ENCODE assay signal across 25 cellular contexts in the genomic region with DNA sequence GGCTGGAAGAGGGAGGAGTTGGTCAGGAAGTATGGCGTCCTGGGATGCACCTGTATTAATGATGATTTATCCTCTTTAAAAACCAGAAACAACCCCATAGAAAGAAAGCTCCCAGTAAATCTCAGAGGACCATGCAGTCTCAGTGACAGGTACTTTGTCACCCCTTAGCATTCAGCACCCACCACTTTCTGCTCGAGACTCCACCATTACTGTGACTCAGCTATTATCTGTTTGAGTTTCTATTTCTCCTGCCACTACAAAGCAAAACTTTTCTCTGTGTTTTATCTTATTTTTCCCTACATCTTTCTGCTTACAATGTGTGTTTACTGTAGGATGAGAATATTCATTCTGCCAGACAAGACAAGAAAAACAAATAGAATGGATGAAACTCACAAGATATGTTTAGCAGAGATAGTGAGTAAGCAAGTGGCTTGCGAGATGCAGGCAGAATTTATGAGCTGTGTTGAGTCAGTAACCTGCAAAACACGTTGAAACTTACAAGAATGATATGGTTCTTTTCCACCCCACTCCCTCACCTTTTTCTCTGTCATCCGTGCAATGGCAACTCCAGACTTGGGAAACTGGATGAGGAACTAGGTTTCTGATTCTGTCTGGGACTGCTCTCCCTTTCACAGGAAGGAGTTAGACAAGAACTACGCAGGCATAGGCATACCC.
A peak's percentile ranks its signal among the peaks of the same experiment; 100 is the strongest.
DNase-seq lines count a peak whose midpoint lies in the region; ATAC-seq, FAIRE-seq and TF ChIP-seq lines count a peak whose summit lies in the region.
"Had no signal": no experiment of that assay in that cellular context is flagged by ENCODE, and none has a peak within 500 bp of the region (broad histone marks: within the 10 kb centered on the region; RNA-seq: fewer than 3 reads in every experiment).

No MANE protein-coding gene starts in this region.

- intact Hi-C loops in K562 (cut with micrococcal nuclease) = no loop called here
- intact Hi-C loops in CD4-positive, alpha-beta memory T cell (cut with micrococcal nuclease) = no loop called here

- H3K27ac Mint-ChIP-seq in CD4-positive, alpha-beta memory T cell = no peak overlapping the region
- H3K27ac Mint-ChIP-seq: neural progenitor cell had no signal

- dilution Hi-C loops in keratinocyte (cut with MboI; ENCODE audit: extremely low pct_ligation_motif_present, low sequenced_read_pairs) = no loop called here

- H3K4me1 ChIP-seq in A549 (peaks cover 31% of the 10 kb centered on the region), DND-41 (ENCODE audit: insufficient read depth, low read length) (no peaks in the 10 kb centered on the region), K562 (replicated peaks in 1 of 2; ENCODE audit: control insufficient read depth in 2 of 2, insufficient read depth in 2 of 2, low read length in 2 of 2) (no peaks in the 10 kb centered on the region; a peak in 1 of 5 replicates), keratinocyte (ENCODE audit: control insufficient read depth, extremely low read depth, insufficient read depth, low read length) (peaks cover 16% of the 10 kb centered on the region)
- H3K4me1 ChIP-seq in CD4-positive, alpha-beta memory T cell (ENCODE audit: insufficient read depth, low read length) = no peaks in the 10 kb centered on the region
- H3K4me1 ChIP-seq: gastrocnemius medialis, neural progenitor cell, psoas muscle had no signal

- H3K9me3 ChIP-seq in A549 (no peaks in the 10 kb centered on the region), DND-41 (ENCODE audit: insufficient read depth, low read length, severe bottlenecking) (no peaks in the 10 kb centered on the region), K562 (replicated peaks; ENCODE audit: control insufficient read depth, insufficient read depth, low read depth, low read length) (no peaks in the 10 kb centered on the region), keratinocyte (ENCODE audit: control insufficient read depth, low read depth, low read length) (no peaks in the 10 kb centered on the region)
- no peaks in the 10 kb centered on the region for H3K9me3 ChIP-seq in CD4-positive, alpha-beta memory T cell (ENCODE audit: control insufficient read depth in 1 of 2, low read length in 2 of 2)
- H3K9me3 ChIP-seq: gastrocnemius medialis, mucosa of descending colon, psoas muscle, thyroid gland had no signal

- POLR2A ChIA-PET in A549 (lab: Yijun Ruan, JAX) (no interaction called here), K562 (lab: Yijun Ruan, JAX) (interaction anchor here (0.7 kb wide), 1 partner anchor 1788 kb away, joined by 3 read pairs; no protein-coding TSS in a partner anchor)
- POLR2A ChIA-PET in CD4-positive, alpha-beta memory T cell (lab: Charles Lee; ENCODE audit: partially characterized antibody) = no interaction called here

- no peak overlapping the region for H3K4me3 ChIP-seq in A549
- H3K4me3 ChIP-seq in DND-41 (ENCODE audit: low read depth in 1 of 2, low read length in 2 of 2) = no peak overlapping the region
- no peak overlapping the region for H3K4me3 ChIP-seq in K562
- H3K4me3 ChIP-seq in keratinocyte (ENCODE audit: control insufficient read depth in 2 of 3, extremely low read depth in 1 of 3, insufficient read depth in 2 of 3, low read depth in 1 of 3, low read length in 3 of 3) = no peak overlapping the region
- H3K4me3 ChIP-seq in CD4-positive, alpha-beta memory T cell (ENCODE audit: low read length in 2 of 2) = no peak overlapping the region
- H3K4me3 ChIP-seq: dorsolateral prefrontal cortex, gastrocnemius medialis, mucosa of descending colon, neural progenitor cell, psoas muscle, thyroid gland had no signal

- H3K4me3 Mint-ChIP-seq in CD4-positive, alpha-beta memory T cell = no peak overlapping the region
- H3K4me3 Mint-ChIP-seq: CD8-positive, alpha-beta memory T cell; neural progenitor cell had no signal

- H2AFZ ChIP-seq in DND-41 (ENCODE audit: low read depth, low read length) (no peak overlapping the region), K562 (ENCODE audit: low read depth, low read length) (no peak overlapping the region), keratinocyte (ENCODE audit: control insufficient read depth, low read length) (no peak overlapping the region)
- H2AFZ ChIP-seq: neural progenitor cell had no signal

- no peaks in the 10 kb centered on the region for H3K27me3 ChIP-seq in DND-41 (ENCODE audit: insufficient read depth, low read length, poor library complexity)
- H3K27me3 ChIP-seq in K562 (ENCODE audit: control insufficient read depth in 2 of 2, insufficient read depth in 2 of 2, low read length in 2 of 2) = peaks cover 8 to 19% of the 10 kb centered on the region in 2 experiments; a peak in 4 of 5 replicates
- H3K27me3 ChIP-seq in keratinocyte (ENCODE audit: control insufficient read depth, extremely low read depth, insufficient read depth, low read length) = no peaks in the 10 kb centered on the region
- H3K27me3 ChIP-seq in CD4-positive, alpha-beta memory T cell (ENCODE audit: insufficient read depth, low read length) = no peaks in the 10 kb centered on the region
- H3K27me3 ChIP-seq: dorsolateral prefrontal cortex, gastrocnemius medialis, neural progenitor cell, thyroid gland had no signal

- TF ChIP-seq EP300 in A549 (IDR thresholded peaks at IDR 0.05) = no peak
- TF ChIP-seq EP300 in K562 (IDR thresholded peaks at IDR 0.05; ENCODE audit: low read length) = no peak

- H3K4me1 Mint-ChIP-seq in CD4-positive, alpha-beta memory T cell = peaks cover 0 to 10% (median 4%) of the 10 kb centered on the region in 4 donors

- no peaks in the 10 kb centered on the region for H3K9me1 ChIP-seq in K562 (ENCODE audit: control insufficient read depth, insufficient read depth, low read length)
- H3K9me1 ChIP-seq in keratinocyte (ENCODE audit: control insufficient read depth, extremely low read depth, insufficient read depth, low read length) = no peaks in the 10 kb centered on the region

- no peak for TF ChIP-seq POLR2A in A549 (IDR thresholded peaks at IDR 0.05; ENCODE audit: low read length)
- no peak for TF ChIP-seq POLR2A in K562 (conservative IDR thresholded peaks at IDR 0.05)

- ATAC-seq in A549 (peak; percentile 43 to 48; a peak in 3 of 6 replicates), DND-41 (ENCODE audit: insufficient read depth, low read depth) (peak; percentile 48; the same call in 1 of the 3 replicates), K562 (peak; percentile 50; the same call in 2 of the 3 replicates), HG03025 (IDR thresholded peaks at IDR 0.05; ENCODE audit: low FRiP score, unreplicated experiment) (no peak)
- ATAC-seq: gastrocnemius medialis, left lobe of liver, mucosa of descending colon, psoas muscle had no signal

- TF ChIP-seq CTCF in A549 (IDR thresholded peaks at IDR 0.05) = no peak
- no peak for TF ChIP-seq CTCF in DND-41 (IDR thresholded peaks at IDR 0.05; ENCODE audit: borderline replicate concordance, extremely low read depth, low read length, poor library complexity, severe bottlenecking)
- no peak for TF ChIP-seq CTCF in K562 (IDR thresholded peaks at IDR 0.05 in 2 of 3, conservative IDR thresholded peaks at IDR 0.05 in 1 of 3; ENCODE audit: insufficient read depth in 2 of 3, low read depth in 1 of 3, low read length in 3 of 3)
- TF ChIP-seq CTCF in keratinocyte (optimal IDR thresholded peaks at IDR 0.05 in 1 of 3, IDR thresholded peaks at IDR 0.05 in 1 of 3, conservative IDR thresholded peaks at IDR 0.05 in 1 of 3; ENCODE audit: extremely low read depth in 1 of 3, insufficient read depth in 2 of 3, low read length in 3 of 3) = no peak

- H3K9me3 Mint-ChIP-seq in CD4-positive, alpha-beta memory T cell = no peaks in the 10 kb centered on the region
- H3K9me3 Mint-ChIP-seq: CD8-positive, alpha-beta memory T cell; neural progenitor cell had no signal

- H3K4me2 ChIP-seq in A549 (peak overlapping the region; percentile 66), DND-41 (ENCODE audit: insufficient read depth, low read length) (no peak overlapping the region), K562 (ENCODE audit: insufficient read depth, low read length) (peak overlapping the region; percentile 11; the same call in 1 of the 2 replicates), keratinocyte (ENCODE audit: control insufficient read depth, extremely low read depth, insufficient read depth, low read depth, low read length) (peak overlapping the region; percentile 7)
- H3K4me2 ChIP-seq: neural progenitor cell had no signal

- no peak for TF ChIP-seq RAD21 in A549 (conservative IDR thresholded peaks at IDR 0.05 in 1 of 2, IDR thresholded peaks at IDR 0.05 in 1 of 2)
- TF ChIP-seq RAD21 in K562 (CRISPR knock-in tag; conservative IDR thresholded peaks at IDR 0.05 in 1 of 2, IDR thresholded peaks at IDR 0.05 in 1 of 2) = no peak

- DNase-seq in A549 (ENCODE audit: low read depth in 1 of 2, low spot score in 1 of 2) (peak in 1 of 2 experiments; percentile 19), DND-41 (no peak), K562 (ENCODE audit: extremely low read depth in 1 of 4, low spot score in 3 of 4) (peak in 1 of 4 experiments; percentile 16), keratinocyte (ENCODE audit: low read depth, low spot score) (no peak), NCI-H2029 treated with DMSO at 0.1 percent for 48 hours (lab: John Stamatoyannopoulos, UW) (no peak)
- DNase-seq in CD4-positive, alpha-beta memory T cell = no peak
- DNase-seq: activated CD4-positive, CD25-positive, alpha-beta regulatory T cell treated with anti-CD3 and anti-CD28 coated beads, Interleukin-2, amount 50 U/mL, for 72 hours; activated gamma-delta T cell; amygdala; CD8-positive, alpha-beta memory T cell; dorsolateral prefrontal cortex; gastrocnemius medialis; Karpas-422; mucosa of descending colon; NCI-H1105 treated with DMSO at 0.1 percent for 48 hours; NCI-H446 treated with DMSO at 0.1 percent for 48 hours; NK-92 treated with Interleukin-12 subunit alpha and Interleukin-12 subunit beta, amount 100 ng/mL, for 24 hours; psoas muscle; stimulated activated naive CD4-positive, alpha-beta T cell; thyroid gland had no signal

- H3K36me3 ChIP-seq in DND-41 (ENCODE audit: insufficient read depth, low read length) (no peaks in the 10 kb centered on the region), K562 (ENCODE audit: control insufficient read depth, insufficient read depth, low read length) (no peaks in the 10 kb centered on the region), keratinocyte (ENCODE audit: control insufficient read depth in 2 of 2, extremely low read depth in 1 of 2, insufficient read depth in 2 of 2, low read length in 2 of 2) (no peaks in the 10 kb centered on the region)
- H3K36me3 ChIP-seq in CD4-positive, alpha-beta memory T cell (ENCODE audit: insufficient read depth, low read length) = no peaks in the 10 kb centered on the region
- H3K36me3 ChIP-seq: gastrocnemius medialis, neural progenitor cell, thyroid gland had no signal

- H4K20me1 ChIP-seq in DND-41 (ENCODE audit: insufficient read depth, low read length) = no peaks in the 10 kb centered on the region
- H4K20me1 ChIP-seq in K562 (replicated peaks; ENCODE audit: control insufficient read depth, insufficient read depth, low read length) = no peaks in the 10 kb centered on the region
- no peaks in the 10 kb centered on the region for H4K20me1 ChIP-seq in keratinocyte (ENCODE audit: control insufficient read depth, extremely low read depth, insufficient read depth, low read length)

- in situ Hi-C loops in K562 (cut with MboI) = no loop called here

- H3K27me3 Mint-ChIP-seq in CD4-positive, alpha-beta memory T cell = no peaks in the 10 kb centered on the region
- H3K27me3 Mint-ChIP-seq: CD8-positive, alpha-beta memory T cell had no signal

- FAIRE-seq in A549 (lab: Jason Lieb, UNC) = peak; percentile 7
- FAIRE-seq in K562 (lab: Jason Lieb, UNC) = no peak
- FAIRE-seq in keratinocyte (lab: Jason Lieb, UNC) = no peak
- FAIRE-seq: HTR-8/SVneo, RCC 7860 had no signal

- CTCF ChIA-PET in A549 (lab: Yijun Ruan, JAX) = interaction anchor here (0.6 to 0.8 kb wide), 4 partner anchors 15 to 80 kb away, joined by 3 to 4 read pairs (median 3); no protein-coding TSS in a partner anchor
- CTCF ChIA-PET in K562 (lab: Yijun Ruan, JAX; ENCODE audit: low intra/inter-chr PET ratio) = no interaction called here
- CTCF ChIA-PET in CD4-positive, alpha-beta memory T cell (lab: Charles Lee; ENCODE audit: partially characterized antibody) = no interaction called here

- H3K79me2 ChIP-seq in DND-41 (ENCODE audit: insufficient read depth, low read length) = no peaks in the 10 kb centered on the region
- H3K79me2 ChIP-seq in K562 (ENCODE audit: control insufficient read depth, insufficient read depth, low read length) = no peaks in the 10 kb centered on the region
- H3K79me2 ChIP-seq in keratinocyte (ENCODE audit: control insufficient read depth, insufficient read depth, low read length) = no peaks in the 10 kb centered on the region

- BruUV-seq in K562 (replicated peaks; lab: Mats Ljungman, UMichigan) = no TSS peak

- H3K9ac ChIP-seq in DND-41 (ENCODE audit: low read depth, low read length) (no peak overlapping the region), K562 (ENCODE audit: insufficient read depth in 1 of 2, low read depth in 2 of 2, low read length in 2 of 2) (no peak overlapping the region), keratinocyte (ENCODE audit: control insufficient read depth, extremely low read depth, insufficient read depth, low read length) (no peak overlapping the region)
- H3K9ac ChIP-seq: neural progenitor cell had no signal

- H3K27ac ChIP-seq in A549 (peak overlapping the region; percentile 42 to 63; a peak in 5 of 6 replicates), DND-41 (ENCODE audit: low read length) (no peak overlapping the region), K562 (ENCODE audit: extremely low read depth, low read depth, low read length) (no peak overlapping the region), keratinocyte (ENCODE audit: control insufficient read depth, insufficient read depth, low read length) (no peak overlapping the region)
- no peak overlapping the region for H3K27ac ChIP-seq in CD4-positive, alpha-beta memory T cell (ENCODE audit: low read depth, low read length)
- H3K27ac ChIP-seq: dorsolateral prefrontal cortex, gastrocnemius medialis, neural progenitor cell, psoas muscle, thyroid gland had no signal

- no peaks in the 10 kb centered on the region for H3K36me3 Mint-ChIP-seq in CD4-positive, alpha-beta memory T cell
- H3K36me3 Mint-ChIP-seq: neural progenitor cell had no signal

- WGBS in A549 (ENCODE audit: missing lambda C conversion rate) = 30% methylated on average over 6 of the region's 6 CpGs
- WGBS in K562 (ENCODE audit: insufficient coverage, low coverage, missing lambda C conversion rate) = 1% methylated on average over 6 of the region's 6 CpGs

Comparison
In these comparisons a context has a peak if more than half of its experiments do, and no peak if none do; other contexts are left out.
1. H3K27ac ChIP-seq: peak in A549 (2 of 2); none in DND-41 (single experiment), K562 (single experiment), keratinocyte (single experiment) and CD4-positive, alpha-beta memory T cell (single experiment).
2. Of the 35 proteins assayed by ChIP-seq in both K562 and A549: peak only in K562: none; only in A549: MAFK; in both: none; in neither: 33; mixed calls (peak in some experiments, not most) for 1.